Comparison of ENCODE assay signal across 8 cellular contexts in the genomic region with DNA sequence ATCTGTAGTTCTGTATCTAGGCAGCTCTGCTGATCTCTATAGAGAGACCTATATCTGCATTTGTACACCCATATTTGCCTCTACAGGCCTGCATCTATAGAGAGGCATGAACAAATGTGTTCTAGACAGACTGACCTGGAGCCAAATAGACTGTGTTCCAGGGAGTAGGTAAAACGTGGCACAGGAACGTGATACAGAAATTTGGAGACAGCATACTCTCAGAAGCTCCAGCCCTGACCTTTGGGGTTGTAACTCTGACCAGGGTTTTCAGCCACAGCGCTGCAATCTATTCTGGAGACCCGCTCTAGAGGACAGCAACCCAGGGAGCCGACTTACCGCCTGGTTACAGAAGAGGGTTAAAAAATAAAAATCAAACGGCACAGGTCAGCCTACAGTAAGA. TPM values are rescaled to one million over a fixed set of nuclear protein-coding genes. Genes with fewer than 3 reads are reported as not detected.
A peak's percentile ranks its signal among the peaks of the same experiment; 100 is the strongest.
DNase-seq lines count a peak whose midpoint lies in the region; ATAC-seq and TF ChIP-seq lines count a peak whose summit lies in the region.

No MANE protein-coding gene starts in this region.

- H3K4me3 ChIP-seq in ACC112 (ENCODE audit: low read depth, low read length) (peak overlapping the region; percentile 87), HUES6 (ENCODE audit: low read depth, low read length) (peak overlapping the region; percentile 76), liver (ENCODE audit: low read depth in 1 of 3, low read length in 3 of 3) (peak overlapping the region; percentile 14 to 88 (median 54))

- H3K4me1 ChIP-seq in ACC112 (ENCODE audit: control insufficient read depth, insufficient read depth, low read length, unreplicated experiment) (peaks cover 7% of the 10 kb centered on the region), HUES6 (ENCODE audit: control insufficient read depth, insufficient read depth, low read length) (peaks cover 5% of the 10 kb centered on the region; the same call in 1 of the 2 replicates), liver (ENCODE audit: control insufficient read depth in 4 of 4, insufficient read depth in 4 of 4, low read length in 3 of 4) (peaks cover 0 to 18% (median 13%) of the 10 kb centered on the region in 4 donors)

- H3K9me3 ChIP-seq in HUES6 (ENCODE audit: control insufficient read depth, insufficient read depth, low read depth, low read length) (no peaks in the 10 kb centered on the region), liver (ENCODE audit: control insufficient read depth in 4 of 4, low read length in 3 of 4) (no peaks in the 10 kb centered on the region)

- H3K27me3 ChIP-seq in ACC112 (ENCODE audit: insufficient read depth, low read length) (no peaks in the 10 kb centered on the region), HUES6 (ENCODE audit: control insufficient read depth, insufficient read depth, low read length) (no peaks in the 10 kb centered on the region), liver (ENCODE audit: control insufficient read depth in 4 of 4, insufficient read depth in 4 of 4, low read length in 3 of 4) (no peaks in the 10 kb centered on the region)

- H3K27ac ChIP-seq in ACC112 (ENCODE audit: low read depth, low read length): no peak overlapping the region
- H3K27ac ChIP-seq in HUES6 (ENCODE audit: low read depth, low read length): no peak overlapping the region
- no peak overlapping the region for H3K27ac ChIP-seq in liver (ENCODE audit: low read depth in 1 of 2, low read length in 2 of 2)

- peak overlapping the region; percentile 80 for H3K27ac Mint-ChIP-seq in activated naive CD4-positive, alpha-beta T cell treated with anti-CD3 and anti-CD28 coated beads, Interleukin-2, amount 50 U/mL, for 72 hours

- H2AFZ ChIP-seq in ACC112 (ENCODE audit: low read length, unreplicated experiment): peak overlapping the region; percentile 82

- H3K36me3 Mint-ChIP-seq in activated naive CD4-positive, alpha-beta T cell treated with anti-CD3 and anti-CD28 coated beads, Interleukin-2, amount 50 U/mL, for 72 hours: peaks cover 7 to 15% of the 10 kb centered on the region in 2 donors

- no peaks in the 10 kb centered on the region; the same call in 1 of the 2 replicates for H3K36me3 ChIP-seq in ACC112 (ENCODE audit: insufficient read depth, low read length)
- peaks cover 19% of the 10 kb centered on the region for H3K36me3 ChIP-seq in HUES6 (ENCODE audit: control insufficient read depth, insufficient read depth, low read length)
- peaks cover 0 to 7% (median 0%) of the 10 kb centered on the region in 4 donors for H3K36me3 ChIP-seq in liver (ENCODE audit: control insufficient read depth in 4 of 4, insufficient read depth in 3 of 4, low read depth in 1 of 4, low read length in 3 of 4)

- ATAC-seq in activated naive CD4-positive, alpha-beta T cell treated with anti-CD3 and anti-CD28 coated beads, Interleukin-2, amount 50 U/mL, for 72 hours: peak in 1 of 2 donors; percentile 9

- H3K9ac ChIP-seq in HUES6 (ENCODE audit: low read length) (no peak overlapping the region), liver (ENCODE audit: low read depth in 1 of 2, low read length in 2 of 2) (no peak overlapping the region)

- 14% methylated on average over 7 of the region's 7 CpGs for WGBS in liver

- no peak for DNase-seq in activated naive CD4-positive, alpha-beta T cell treated with anti-CD3 and anti-CD28 coated beads, Interleukin-2, amount 50 U/mL, for 72 hours (ENCODE audit: low spot score in 2 of 2)
- DNase-seq in GF-D8 (lab: John Stamatoyannopoulos, UW) (no peak), RPMI8226 (no peak), UCSD-AML1 (lab: John Stamatoyannopoulos, UW; ENCODE audit: unreplicated experiment) (no peak)
- DNase-seq in activated effector memory CD4-positive, alpha-beta T cell treated with Interleukin-2 at 50 U/mL for 16 hours: no peak

- no peaks in the 10 kb centered on the region for H3K79me2 ChIP-seq in ACC112 (ENCODE audit: control insufficient read depth, insufficient read depth, low read length, unreplicated experiment)

- no peaks in the 10 kb centered on the region for H3K9me3 Mint-ChIP-seq in activated naive CD4-positive, alpha-beta T cell treated with anti-CD3 and anti-CD28 coated beads, Interleukin-2, amount 50 U/mL, for 72 hours

- peak in 1 of 2 donors; percentile 15 for TF ChIP-seq RAD21 in liver (IDR thresholded peaks at IDR 0.05)

- no peak for TF ChIP-seq CTCF in liver (IDR thresholded peaks at IDR 0.05; ENCODE audit: low read depth, low read length, missing input control)

TF ChIP-seq in liver, 16 proteins besides CTCF, POLR2A, EP300 and RAD21:
- TF ChIP-seq, protein P1, sequence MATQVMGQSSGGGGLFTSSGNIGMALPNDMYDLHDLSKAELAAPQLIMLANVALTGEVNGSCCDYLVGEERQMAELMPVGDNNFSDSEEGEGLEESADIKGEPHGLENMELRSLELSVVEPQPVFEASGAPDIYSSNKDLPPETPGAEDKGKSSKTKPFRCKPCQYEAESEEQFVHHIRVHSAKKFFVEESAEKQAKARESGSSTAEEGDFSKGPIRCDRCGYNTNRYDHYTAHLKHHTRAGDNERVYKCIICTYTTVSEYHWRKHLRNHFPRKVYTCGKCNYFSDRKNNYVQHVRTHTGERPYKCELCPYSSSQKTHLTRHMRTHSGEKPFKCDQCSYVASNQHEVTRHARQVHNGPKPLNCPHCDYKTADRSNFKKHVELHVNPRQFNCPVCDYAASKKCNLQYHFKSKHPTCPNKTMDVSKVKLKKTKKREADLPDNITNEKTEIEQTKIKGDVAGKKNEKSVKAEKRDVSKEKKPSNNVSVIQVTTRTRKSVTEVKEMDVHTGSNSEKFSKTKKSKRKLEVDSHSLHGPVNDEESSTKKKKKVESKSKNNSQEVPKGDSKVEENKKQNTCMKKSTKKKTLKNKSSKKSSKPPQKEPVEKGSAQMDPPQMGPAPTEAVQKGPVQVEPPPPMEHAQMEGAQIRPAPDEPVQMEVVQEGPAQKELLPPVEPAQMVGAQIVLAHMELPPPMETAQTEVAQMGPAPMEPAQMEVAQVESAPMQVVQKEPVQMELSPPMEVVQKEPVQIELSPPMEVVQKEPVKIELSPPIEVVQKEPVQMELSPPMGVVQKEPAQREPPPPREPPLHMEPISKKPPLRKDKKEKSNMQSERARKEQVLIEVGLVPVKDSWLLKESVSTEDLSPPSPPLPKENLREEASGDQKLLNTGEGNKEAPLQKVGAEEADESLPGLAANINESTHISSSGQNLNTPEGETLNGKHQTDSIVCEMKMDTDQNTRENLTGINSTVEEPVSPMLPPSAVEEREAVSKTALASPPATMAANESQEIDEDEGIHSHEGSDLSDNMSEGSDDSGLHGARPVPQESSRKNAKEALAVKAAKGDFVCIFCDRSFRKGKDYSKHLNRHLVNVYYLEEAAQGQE (IDR thresholded peaks at IDR 0.05): peak; percentile 22
- TF ChIP-seq GABPA (IDR thresholded peaks at IDR 0.05 in 1 of 2, conservative IDR thresholded peaks at IDR 0.05 in 1 of 2): peak in 1 of 2 donors; percentile 16
- TF ChIP-seq SP1 (IDR thresholded peaks at IDR 0.05): peak; percentile 22
- TF ChIP-seq HNF4A (conservative IDR thresholded peaks at IDR 0.05): peak; percentile 19 to 39
- TF ChIP-seq, protein P2, sequence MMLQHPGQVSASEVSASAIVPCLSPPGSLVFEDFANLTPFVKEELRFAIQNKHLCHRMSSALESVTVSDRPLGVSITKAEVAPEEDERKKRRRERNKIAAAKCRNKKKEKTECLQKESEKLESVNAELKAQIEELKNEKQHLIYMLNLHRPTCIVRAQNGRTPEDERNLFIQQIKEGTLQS (IDR thresholded peaks at IDR 0.05): no peak

RNA-seq across cellular contexts. Expression of a gene that starts 1.0 kb away (rescaled TPM):
- 10 to 100 TPM in 1 of 2 donors, 1 to 10 TPM in 1; 7.7 to 23.8 TPM for total RNA-seq in activated naive CD4-positive, alpha-beta T cell treated with anti-CD3 and anti-CD28 coated beads, Interleukin-2, amount 50 U/mL, for 72 hours
- total RNA-seq in liver: 1 to 10 TPM; 7.2 to 9.5 TPM
- polyA plus RNA-seq in liver: 1 to 10 TPM; 6.4 to 6.8 TPM

RNA-seq across cellular contexts. Expression of a gene that starts 11.7 kb away (rescaled TPM):
- 10 to 100 TPM; 92.2 to 97.0 TPM for total RNA-seq in activated naive CD4-positive, alpha-beta T cell treated with anti-CD3 and anti-CD28 coated beads, Interleukin-2, amount 50 U/mL, for 72 hours
- 10 to 100 TPM; 36.5 to 54.3 TPM for total RNA-seq in liver
- polyA plus RNA-seq in liver: 10 to 100 TPM; 12.8 to 33.2 TPM

RNA-seq across cellular contexts. Expression of a gene that starts 28.9 kb away (rescaled TPM):
- 1 to 10 TPM; 2.9 to 9.0 TPM for total RNA-seq in activated naive CD4-positive, alpha-beta T cell treated with anti-CD3 and anti-CD28 coated beads, Interleukin-2, amount 50 U/mL, for 72 hours
- 1 to 10 TPM; 3.3 to 9.8 TPM for total RNA-seq in liver
- polyA plus RNA-seq in liver: 1 to 10 TPM; 2.5 to 3.1 TPM

RNA-seq across cellular contexts. Expression of a gene that starts 29.2 kb away (rescaled TPM):
- 1 to 10 TPM; 1.3 to 2.4 TPM for total RNA-seq in activated naive CD4-positive, alpha-beta T cell treated with anti-CD3 and anti-CD28 coated beads, Interleukin-2, amount 50 U/mL, for 72 hours
- under 1 TPM; 0.28 to 0.84 TPM for total RNA-seq in liver
- polyA plus RNA-seq in liver: under 1 TPM; 0.19 to 0.33 TPM
